1 cellular context compared by ENCODE assay signal in the genomic region with DNA sequence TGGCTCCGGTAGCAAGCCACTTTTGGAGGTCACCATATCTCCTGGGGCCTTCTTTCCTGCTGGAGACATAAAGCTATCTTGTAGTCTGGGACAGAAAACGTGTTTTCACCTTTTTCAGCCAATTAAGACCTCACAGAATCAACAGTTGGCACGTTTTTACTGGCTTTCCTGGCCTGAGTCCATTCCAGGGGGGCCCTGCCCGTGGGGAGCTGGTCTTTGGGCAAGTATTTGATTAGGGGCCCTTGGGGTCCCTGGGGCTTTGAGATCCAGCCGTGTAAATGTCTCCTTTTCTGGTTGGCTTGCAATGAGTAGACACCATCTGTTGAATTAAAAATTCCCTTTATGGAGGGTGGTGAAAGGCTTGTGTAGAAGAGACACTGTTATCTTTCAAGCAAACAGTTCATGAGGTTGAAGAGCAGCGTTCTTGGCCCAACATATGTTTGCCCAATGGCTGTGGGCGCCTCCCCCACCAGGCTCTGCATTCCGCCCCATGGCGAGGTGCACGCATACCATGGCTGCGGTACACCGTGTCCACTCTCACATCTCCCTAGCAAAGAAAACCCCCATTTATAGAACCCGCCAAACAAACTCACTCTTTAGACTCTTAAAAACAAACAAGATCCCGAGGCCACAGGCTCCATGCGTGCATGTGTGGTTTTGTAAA.
TF ChIP-seq lines count a peak whose summit lies in the region.

No MANE protein-coding gene starts in this region.

TF ChIP-seq in HepG2, 621 proteins besides CTCF, POLR2A, EP300 and RAD21 (continued from another document and continues in another):
- TF ChIP-seq AKNA (CRISPR knock-in tag; IDR thresholded peaks at IDR 0.05; ENCODE audit: borderline replicate concordance), result no peak
- TF ChIP-seq, protein P1, sequence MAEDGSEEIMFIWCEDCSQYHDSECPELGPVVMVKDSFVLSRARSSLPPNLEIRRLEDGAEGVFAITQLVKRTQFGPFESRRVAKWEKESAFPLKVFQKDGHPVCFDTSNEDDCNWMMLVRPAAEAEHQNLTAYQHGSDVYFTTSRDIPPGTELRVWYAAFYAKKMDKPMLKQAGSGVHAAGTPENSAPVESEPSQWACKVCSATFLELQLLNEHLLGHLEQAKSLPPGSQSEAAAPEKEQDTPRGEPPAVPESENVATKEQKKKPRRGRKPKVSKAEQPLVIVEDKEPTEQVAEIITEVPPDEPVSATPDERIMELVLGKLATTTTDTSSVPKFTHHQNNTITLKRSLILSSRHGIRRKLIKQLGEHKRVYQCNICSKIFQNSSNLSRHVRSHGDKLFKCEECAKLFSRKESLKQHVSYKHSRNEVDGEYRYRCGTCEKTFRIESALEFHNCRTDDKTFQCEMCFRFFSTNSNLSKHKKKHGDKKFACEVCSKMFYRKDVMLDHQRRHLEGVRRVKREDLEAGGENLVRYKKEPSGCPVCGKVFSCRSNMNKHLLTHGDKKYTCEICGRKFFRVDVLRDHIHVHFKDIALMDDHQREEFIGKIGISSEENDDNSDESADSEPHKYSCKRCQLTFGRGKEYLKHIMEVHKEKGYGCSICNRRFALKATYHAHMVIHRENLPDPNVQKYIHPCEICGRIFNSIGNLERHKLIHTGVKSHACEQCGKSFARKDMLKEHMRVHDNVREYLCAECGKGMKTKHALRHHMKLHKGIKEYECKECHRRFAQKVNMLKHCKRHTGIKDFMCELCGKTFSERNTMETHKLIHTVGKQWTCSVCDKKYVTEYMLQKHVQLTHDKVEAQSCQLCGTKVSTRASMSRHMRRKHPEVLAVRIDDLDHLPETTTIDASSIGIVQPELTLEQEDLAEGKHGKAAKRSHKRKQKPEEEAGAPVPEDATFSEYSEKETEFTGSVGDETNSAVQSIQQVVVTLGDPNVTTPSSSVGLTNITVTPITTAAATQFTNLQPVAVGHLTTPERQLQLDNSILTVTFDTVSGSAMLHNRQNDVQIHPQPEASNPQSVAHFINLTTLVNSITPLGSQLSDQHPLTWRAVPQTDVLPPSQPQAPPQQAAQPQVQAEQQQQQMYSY (CRISPR knock-in tag; IDR thresholded peaks at IDR 0.05), result 0 out of 2 replicates have a peak, but pooled peaks have one; percentile 23
- TF ChIP-seq, protein P2, sequence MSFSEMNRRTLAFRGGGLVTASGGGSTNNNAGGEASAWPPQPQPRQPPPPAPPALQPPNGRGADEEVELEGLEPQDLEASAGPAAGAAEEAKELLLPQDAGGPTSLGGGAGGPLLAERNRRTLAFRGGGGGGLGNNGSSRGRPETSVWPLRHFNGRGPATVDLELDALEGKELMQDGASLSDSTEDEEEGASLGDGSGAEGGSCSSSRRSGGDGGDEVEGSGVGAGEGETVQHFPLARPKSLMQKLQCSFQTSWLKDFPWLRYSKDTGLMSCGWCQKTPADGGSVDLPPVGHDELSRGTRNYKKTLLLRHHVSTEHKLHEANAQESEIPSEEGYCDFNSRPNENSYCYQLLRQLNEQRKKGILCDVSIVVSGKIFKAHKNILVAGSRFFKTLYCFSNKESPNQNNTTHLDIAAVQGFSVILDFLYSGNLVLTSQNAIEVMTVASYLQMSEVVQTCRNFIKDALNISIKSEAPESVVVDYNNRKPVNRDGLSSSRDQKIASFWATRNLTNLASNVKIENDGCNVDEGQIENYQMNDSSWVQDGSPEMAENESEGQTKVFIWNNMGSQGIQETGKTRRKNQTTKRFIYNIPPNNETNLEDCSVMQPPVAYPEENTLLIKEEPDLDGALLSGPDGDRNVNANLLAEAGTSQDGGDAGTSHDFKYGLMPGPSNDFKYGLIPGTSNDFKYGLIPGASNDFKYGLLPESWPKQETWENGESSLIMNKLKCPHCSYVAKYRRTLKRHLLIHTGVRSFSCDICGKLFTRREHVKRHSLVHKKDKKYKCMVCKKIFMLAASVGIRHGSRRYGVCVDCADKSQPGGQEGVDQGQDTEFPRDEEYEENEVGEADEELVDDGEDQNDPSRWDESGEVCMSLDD (CRISPR knock-in tag; IDR thresholded peaks at IDR 0.05; ENCODE audit: borderline replicate concordance), result peak; percentile 93
- TF ChIP-seq ZIK1 (CRISPR knock-in tag; IDR thresholded peaks at IDR 0.05; ENCODE audit: borderline replicate concordance, low read depth), result no peak; the same call in 1 of the 2 replicates
- TF ChIP-seq NRL (CRISPR knock-in tag; IDR thresholded peaks at IDR 0.05; ENCODE audit: borderline replicate concordance), result no peak; the same call in 1 of the 2 replicates
- TF ChIP-seq ATRX (CRISPR knock-in tag; IDR thresholded peaks at IDR 0.05; ENCODE audit: borderline replicate concordance), result no peak
- no peak for TF ChIP-seq SIX4 (CRISPR knock-in tag; IDR thresholded peaks at IDR 0.05)
- no peak for TF ChIP-seq ZNF747 (CRISPR knock-in tag; IDR thresholded peaks at IDR 0.05; ENCODE audit: borderline replicate concordance)
- peak; percentile 71; the same call in 1 of the 2 replicates for TF ChIP-seq WIZ (CRISPR knock-in tag; IDR thresholded peaks at IDR 0.05)
- peak; percentile 78 for TF ChIP-seq HNF4G (IDR thresholded peaks at IDR 0.05; ENCODE audit: borderline replicate concordance, low read depth, low read length)
- no peak for TF ChIP-seq HNF4G (CRISPR knock-in tag; IDR thresholded peaks at IDR 0.05; ENCODE audit: borderline replicate concordance, low read depth)
- TF ChIP-seq IKZF4 (CRISPR knock-in tag; IDR thresholded peaks at IDR 0.05; ENCODE audit: borderline replicate concordance, low read depth, not compliant biosample characterization), result no peak
- TF ChIP-seq HNRNPH1 (optimal IDR thresholded peaks at IDR 0.05; ENCODE audit: low read depth, low read length), result no peak
- peak; percentile 56 for TF ChIP-seq TBL1XR1 (IDR thresholded peaks at IDR 0.05; ENCODE audit: borderline replicate concordance, low read length, partially characterized antibody)
- TF ChIP-seq, protein P3, sequence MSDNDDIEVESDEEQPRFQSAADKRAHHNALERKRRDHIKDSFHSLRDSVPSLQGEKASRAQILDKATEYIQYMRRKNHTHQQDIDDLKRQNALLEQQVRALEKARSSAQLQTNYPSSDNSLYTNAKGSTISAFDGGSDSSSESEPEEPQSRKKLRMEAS (IDR thresholded peaks at IDR 0.05), result peak; percentile 95
- TF ChIP-seq GABPA (IDR thresholded peaks at IDR 0.05; ENCODE audit: low read depth, low read length), result no peak
- peak; percentile 19; the same call in 1 of the 2 replicates for TF ChIP-seq GABPA (CRISPR knock-in tag; IDR thresholded peaks at IDR 0.05; ENCODE audit: low read depth)
- no peak for TF ChIP-seq ZNF230 (CRISPR knock-in tag; IDR thresholded peaks at IDR 0.05)
- no peak for TF ChIP-seq PHF5A (CRISPR knock-in tag; IDR thresholded peaks at IDR 0.05; ENCODE audit: low read depth, unreplicated experiment)
- TF ChIP-seq SKI (IDR thresholded peaks at IDR 0.05; ENCODE audit: partially characterized antibody), result peak; percentile 85
- no peak for TF ChIP-seq RFX3 (CRISPR knock-in tag; IDR thresholded peaks at IDR 0.05)
- no peak for TF ChIP-seq ZBTB2 (CRISPR knock-in tag; IDR thresholded peaks at IDR 0.05; ENCODE audit: low read depth)
- peak; percentile 64; the same call in 1 of the 2 replicates for TF ChIP-seq ATF7-NPFF (CRISPR knock-in tag; IDR thresholded peaks at IDR 0.05; ENCODE audit: low read depth)
- TF ChIP-seq NFAT5 (CRISPR knock-in tag; IDR thresholded peaks at IDR 0.05), result no peak
- peak; percentile 95 for TF ChIP-seq ZNF331 (CRISPR knock-in tag; IDR thresholded peaks at IDR 0.05)
- TF ChIP-seq GABPB1 (CRISPR knock-in tag; IDR thresholded peaks at IDR 0.05), result peak; percentile 51
- TF ChIP-seq REL (CRISPR knock-in tag; conservative IDR thresholded peaks at IDR 0.05), result no peak
- TF ChIP-seq MYPOP (CRISPR knock-in tag; IDR thresholded peaks at IDR 0.05), result no peak
- peak; percentile 95 for TF ChIP-seq ISL2 (CRISPR knock-in tag; IDR thresholded peaks at IDR 0.05)
- 0 out of 2 replicates have a peak, but pooled peaks have one; percentile 51 for TF ChIP-seq ZNF333 (CRISPR knock-in tag; IDR thresholded peaks at IDR 0.05; ENCODE audit: borderline replicate concordance)
- TF ChIP-seq ATAD3A (CRISPR knock-in tag; IDR thresholded peaks at IDR 0.05), result no peak
- TF ChIP-seq SRY (CRISPR knock-in tag; IDR thresholded peaks at IDR 0.05), result no peak
- peak; percentile 66 for TF ChIP-seq ASH2L (IDR thresholded peaks at IDR 0.05; ENCODE audit: insufficient read length, low read depth, low read length)
- no peak for TF ChIP-seq MTF1 (CRISPR knock-in tag; IDR thresholded peaks at IDR 0.05)
- TF ChIP-seq ZNF496 (CRISPR knock-in tag; IDR thresholded peaks at IDR 0.05; ENCODE audit: insufficient replicate concordance), result no peak
